In genomic region chr11:36041988-36042606, GRCh38 we compare ENCODE assay signal across 10 cellular contexts.
DNase-seq lines count a peak whose midpoint lies in the region; ATAC-seq and TF ChIP-seq lines count a peak whose summit lies in the region.
"Had no signal": no experiment of that assay in that cellular context is flagged by ENCODE, and none has a peak within 500 bp of the region (broad histone marks: within the 10 kb centered on the region; RNA-seq: fewer than 3 reads in every experiment).

No MANE protein-coding gene starts in this region.

- peak; percentile 58 for ATAC-seq in upper lobe of right lung
- ATAC-seq in HG03135 (IDR thresholded peaks at IDR 0.05; ENCODE audit: unreplicated experiment), result no peak
- ATAC-seq: stimulated activated naive CD8-positive, alpha-beta T cell treated with anti-CD3 and anti-CD28 coated beads, Interleukin-15, Interleukin-2, amounts not matched to agents 100 U/mL and 50 U/mL, for 24 hours had no signal

- H3K27me3 ChIP-seq in cardiac muscle cell (no peaks in the 10 kb centered on the region), Peyer's patch (no peaks in the 10 kb centered on the region), upper lobe of right lung (no peaks in the 10 kb centered on the region)
- H3K27me3 ChIP-seq: SJCRH30 had no signal

- TF ChIP-seq POLR2A in Peyer's patch (IDR thresholded peaks at IDR 0.05), result no peak

- intact Hi-C loops in cardiac septum (cut with DNase I) (loop anchor here (5.0 kb wide), 2 partner anchors 90 to 215 kb away; no protein-coding TSS in a partner anchor), upper lobe of right lung (cut with DNase I) (no loop called here)

- DNase-seq in cardiac muscle cell (ENCODE audit: low read depth in 1 of 2, low spot score in 1 of 2) (peak in 1 of 2 donors; percentile 51), cardiac septum (ENCODE audit: low spot score) (no peak), Peyer's patch (no peak), fibroblast of mammary gland (ENCODE audit: low read depth) (peak; percentile 25), upper lobe of right lung (no peak), LoVo (ENCODE audit: low spot score) (no peak)
- DNase-seq in activated CD4-positive, alpha-beta T cell treated with anti-CD3 and anti-CD28 coated beads for 1 hour, result no peak
- DNase-seq: stimulated activated naive CD8-positive, alpha-beta T cell treated with anti-CD3 and anti-CD28 coated beads, Interleukin-15, Interleukin-2, amounts not matched to agents 100 U/mL and 50 U/mL, for 24 hours had no signal

- H3K27ac ChIP-seq in cardiac muscle cell (no peak overlapping the region), Peyer's patch (no peak overlapping the region), upper lobe of right lung (no peak overlapping the region)
- H3K27ac ChIP-seq: SJCRH30 had no signal

- H3K9me3 ChIP-seq in cardiac muscle cell (ENCODE audit: low read depth), result no peaks in the 10 kb centered on the region
- H3K9me3 ChIP-seq in Peyer's patch, result no peaks in the 10 kb centered on the region
- no peaks in the 10 kb centered on the region for H3K9me3 ChIP-seq in upper lobe of right lung
- H3K9me3 ChIP-seq: SJCRH30 had no signal

- peak; percentile 49 for TF ChIP-seq CTCF in cardiac muscle cell (IDR thresholded peaks at IDR 0.05; ENCODE audit: low read depth, low read length)
- peak in 4 of 6 experiments; percentile 11 to 30 (median 22) for TF ChIP-seq CTCF in Peyer's patch (IDR thresholded peaks at IDR 0.05)
- peak; percentile 63 for TF ChIP-seq CTCF in fibroblast of mammary gland (conservative IDR thresholded peaks at IDR 0.05; ENCODE audit: control insufficient read depth, insufficient read depth, low read depth, low read length)
- peak; percentile 47 for TF ChIP-seq CTCF in upper lobe of right lung (IDR thresholded peaks at IDR 0.05)

- H3K4me1 ChIP-seq in cardiac muscle cell (ENCODE audit: low read depth) (peaks cover 10% of the 10 kb centered on the region), Peyer's patch (no peaks in the 10 kb centered on the region), upper lobe of right lung (no peaks in the 10 kb centered on the region)
- H3K4me1 ChIP-seq: SJCRH30 had no signal

- H3K36me3 ChIP-seq in cardiac muscle cell (no peaks in the 10 kb centered on the region), Peyer's patch (no peaks in the 10 kb centered on the region), upper lobe of right lung (no peaks in the 10 kb centered on the region)

- no peak overlapping the region for H3K4me3 ChIP-seq in cardiac muscle cell
- H3K4me3 ChIP-seq in Peyer's patch, result no peak overlapping the region
- H3K4me3 ChIP-seq in fibroblast of mammary gland (ENCODE audit: control insufficient read depth, low read depth, low read length), result no peak overlapping the region
- no peak overlapping the region for H3K4me3 ChIP-seq in upper lobe of right lung
- H3K4me3 ChIP-seq: SJCRH30 had no signal
